1 cellular context compared by ENCODE assay signal in the genomic region with DNA sequence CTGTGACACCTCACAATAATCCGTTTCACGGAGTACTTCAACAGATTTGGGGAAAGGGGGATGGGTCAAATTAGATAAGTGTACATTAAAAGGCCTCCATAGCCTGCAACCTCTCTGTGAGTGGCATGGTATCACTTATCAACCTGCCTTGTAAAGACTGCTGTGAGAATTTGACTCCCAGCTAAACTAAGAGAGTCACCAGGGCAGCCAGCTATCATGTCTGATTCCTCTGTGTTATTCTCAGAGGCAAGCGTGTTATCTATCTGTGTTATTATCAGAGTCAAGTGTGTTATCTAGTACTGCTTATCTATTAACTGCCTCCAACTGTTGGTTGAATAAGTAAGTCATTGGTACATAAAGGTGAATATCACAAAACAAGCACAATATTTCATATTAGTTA.
TF ChIP-seq lines count a peak whose summit lies in the region.

No MANE protein-coding gene starts in this region.

TF ChIP-seq in K562, 482 proteins besides CTCF, POLR2A, EP300 and RAD21:
- TF ChIP-seq ADNP (tag; IDR thresholded peaks at IDR 0.05): peak; percentile 53; the same call in 1 of the 2 replicates
- TF ChIP-seq ZFP1 (CRISPR knock-in tag; IDR thresholded peaks at IDR 0.05): peak; percentile 45; the same call in 1 of the 2 replicates
- TF ChIP-seq ZNF766 (CRISPR knock-in tag; conservative IDR thresholded peaks at IDR 0.05): no peak
- TF ChIP-seq, protein P1, sequence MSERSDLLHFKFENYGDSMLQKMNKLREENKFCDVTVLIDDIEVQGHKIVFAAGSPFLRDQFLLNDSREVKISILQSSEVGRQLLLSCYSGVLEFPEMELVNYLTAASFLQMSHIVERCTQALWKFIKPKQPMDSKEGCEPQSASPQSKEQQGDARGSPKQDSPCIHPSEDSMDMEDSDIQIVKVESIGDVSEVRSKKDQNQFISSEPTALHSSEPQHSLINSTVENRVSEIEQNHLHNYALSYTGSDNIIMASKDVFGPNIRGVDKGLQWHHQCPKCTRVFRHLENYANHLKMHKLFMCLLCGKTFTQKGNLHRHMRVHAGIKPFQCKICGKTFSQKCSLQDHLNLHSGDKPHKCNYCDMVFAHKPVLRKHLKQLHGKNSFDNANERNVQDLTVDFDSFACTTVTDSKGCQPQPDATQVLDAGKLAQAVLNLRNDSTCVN (CRISPR knock-in tag; IDR thresholded peaks at IDR 0.05): no peak
- TF ChIP-seq, protein P2, sequence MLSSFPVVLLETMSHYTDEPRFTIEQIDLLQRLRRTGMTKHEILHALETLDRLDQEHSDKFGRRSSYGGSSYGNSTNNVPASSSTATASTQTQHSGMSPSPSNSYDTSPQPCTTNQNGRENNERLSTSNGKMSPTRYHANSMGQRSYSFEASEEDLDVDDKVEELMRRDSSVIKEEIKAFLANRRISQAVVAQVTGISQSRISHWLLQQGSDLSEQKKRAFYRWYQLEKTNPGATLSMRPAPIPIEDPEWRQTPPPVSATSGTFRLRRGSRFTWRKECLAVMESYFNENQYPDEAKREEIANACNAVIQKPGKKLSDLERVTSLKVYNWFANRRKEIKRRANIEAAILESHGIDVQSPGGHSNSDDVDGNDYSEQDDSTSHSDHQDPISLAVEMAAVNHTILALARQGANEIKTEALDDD (IDR thresholded peaks at IDR 0.05): 0 out of 2 replicates have a peak, but pooled peaks have one; percentile 23
- TF ChIP-seq RBM15 (IDR thresholded peaks at IDR 0.05; ENCODE audit: insufficient read depth, low read length): no peak
